ENCODE assay signal across 3 cellular contexts in the genomic region with DNA sequence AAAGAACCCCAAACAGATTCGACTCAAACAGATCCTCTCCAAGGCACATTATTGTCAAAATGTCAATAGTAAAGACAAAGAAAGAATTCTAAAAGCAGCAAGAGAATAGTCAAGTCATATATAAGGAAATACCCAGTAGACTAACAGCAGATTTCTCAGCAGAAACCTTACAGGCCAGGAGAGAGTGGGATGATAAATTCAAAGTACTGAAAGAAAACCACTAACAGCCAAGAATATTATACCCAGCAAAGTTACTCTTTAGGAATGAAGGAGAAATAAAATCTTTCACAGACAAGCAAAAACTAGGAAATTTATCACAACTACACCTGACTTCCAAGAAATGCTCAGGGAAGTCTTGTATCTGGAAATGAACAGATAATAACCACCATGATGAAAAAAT.
"Had no signal": no experiment of that assay in that cellular context is flagged by ENCODE, and none has a peak within 500 bp of the region (broad histone marks: within the 10 kb centered on the region; RNA-seq: fewer than 3 reads in every experiment).

No MANE protein-coding gene starts in this region.

- H3K4me3 ChIP-seq: GM12878 had no signal

- DNase-seq: GDM1, GF-D8 had no signal
